25 cellular contexts compared by ENCODE assay signal in the genomic region with DNA sequence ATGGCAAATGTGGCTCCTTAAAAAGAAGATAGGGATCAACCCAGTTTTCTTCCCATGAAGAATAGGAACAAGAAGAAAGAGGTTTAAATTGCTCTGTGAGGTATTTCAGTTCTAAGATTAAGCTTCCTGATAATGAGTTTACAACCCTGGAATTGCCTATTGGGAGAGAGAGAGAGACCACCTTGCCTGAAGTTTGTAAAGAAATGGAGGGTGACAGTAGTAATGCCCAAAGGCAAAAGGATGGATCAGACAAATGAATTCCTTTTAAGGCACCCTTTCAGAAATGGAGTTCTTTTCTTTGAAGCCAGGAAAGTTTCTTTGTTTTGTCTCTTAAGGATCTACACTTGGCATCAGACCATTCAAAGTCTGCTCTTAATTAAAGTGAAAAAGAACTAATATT.
"Had no signal": no experiment of that assay in that cellular context is flagged by ENCODE, and none has a peak within 500 bp of the region (broad histone marks: within the 10 kb centered on the region; RNA-seq: fewer than 3 reads in every experiment).

No MANE protein-coding gene starts in this region.

- H3K27ac ChIP-seq: thoracic aorta, upper lobe of right lung, WERI-Rb-1 had no signal

- H3K36me3 ChIP-seq: thoracic aorta, upper lobe of right lung, WERI-Rb-1 had no signal

- FAIRE-seq: astrocyte, small intestine, TTC549 had no signal

- H3K4me3 Mint-ChIP-seq: activated T-cell treated with anti-CD3 and anti-CD28 coated beads, Interleukin-2, amount 50 U/mL, for 24 hours; activated T-helper 17 cell treated with anti-CD3 and anti-CD28 coated beads, Interleukin-2, amount 50 U/mL, for 72 hours; neural crest cell had no signal

- H3K9me3 Mint-ChIP-seq: activated T-cell treated with anti-CD3 and anti-CD28 coated beads, Interleukin-2, amount 50 U/mL, for 24 hours; activated T-helper 17 cell treated with anti-CD3 and anti-CD28 coated beads, Interleukin-2, amount 50 U/mL, for 72 hours; neural crest cell had no signal

- ATAC-seq: activated naive CD4-positive, alpha-beta T cell treated with anti-CD3 and anti-CD28 coated beads, Interleukin-2, amount 50 U/mL, for 72 hours; activated T-helper 17 cell treated with anti-CD3 and anti-CD28 coated beads, Interleukin-2, amount 50 U/mL, for 72 hours; left ventricle myocardium superior; sciatic nerve; upper lobe of right lung had no signal

- H3K9me3 ChIP-seq: thoracic aorta, upper lobe of right lung had no signal

- DNase-seq: activated CD4-positive, alpha-beta T cell treated with anti-CD3 and anti-CD28 coated beads for 1 hour; activated CD8-positive, alpha-beta memory T cell treated with anti-CD3 and anti-CD28 coated beads for 24 hours; activated CD8-positive, alpha-beta memory T cell treated with anti-CD3 and anti-CD28 coated beads, Interleukin-2, amount 50 U/mL, for 4 hours; activated T-cell treated with anti-CD3 and anti-CD28 coated beads, Interleukin-2, amount 50 U/mL, for 24 hours; central memory CD4-positive, alpha-beta T cell; effector memory CD4-positive, alpha-beta T cell; foreskin melanocyte; kidney glomerular epithelial cell; left ventricle myocardium superior; mammary epithelial cell; occipital lobe; posterior cingulate gyrus; small intestine; stimulated activated CD4-positive, alpha-beta T cell treated with anti-CD3 and anti-CD28 coated beads, Interleukin-2, amount 100 ng/mL, for 24 hours; stimulated activated naive CD4-positive, alpha-beta T cell treated with Interleukin-2 at 50 U/mL for 16 hours; T-helper 1 cell; upper lobe of right lung; WERI-Rb-1 had no signal

- H3K4me3 ChIP-seq: thoracic aorta, upper lobe of right lung had no signal

- H3K27me3 ChIP-seq: upper lobe of right lung had no signal

- H3K27ac Mint-ChIP-seq: activated naive CD4-positive, alpha-beta T cell treated with anti-CD3 and anti-CD28 coated beads, Interleukin-2, amount 50 U/mL, for 72 hours; activated T-cell treated with anti-CD3 and anti-CD28 coated beads, Interleukin-2, amount 50 U/mL, for 24 hours; activated T-helper 17 cell treated with anti-CD3 and anti-CD28 coated beads, Interleukin-2, amount 50 U/mL, for 72 hours had no signal

- H3K4me1 ChIP-seq: upper lobe of right lung had no signal

- H3K27me3 Mint-ChIP-seq: activated T-cell treated with anti-CD3 and anti-CD28 coated beads, Interleukin-2, amount 50 U/mL, for 24 hours; activated T-helper 17 cell treated with anti-CD3 and anti-CD28 coated beads, Interleukin-2, amount 50 U/mL, for 72 hours had no signal
